16 cellular contexts compared by ENCODE assay signal in genomic region chr6:19311786-19312185, GRCh38.
A peak's percentile ranks its signal among the peaks of the same experiment; 100 is the strongest.
DNase-seq lines count a peak whose midpoint lies in the region; ATAC-seq and TF ChIP-seq lines count a peak whose summit lies in the region.
"Had no signal": no experiment of that assay in that cellular context is flagged by ENCODE, and none has a peak within 500 bp of the region (broad histone marks: within the 10 kb centered on the region; RNA-seq: fewer than 3 reads in every experiment).

No MANE protein-coding gene starts in this region.

- H3K27me3 ChIP-seq in HUES6 (ENCODE audit: control insufficient read depth, insufficient read depth, low read length), result no peaks in the 10 kb centered on the region
- no peaks in the 10 kb centered on the region for H3K27me3 ChIP-seq in prostate gland (replicated peaks; ENCODE audit: insufficient read depth)
- H3K27me3 ChIP-seq in BE2C, result no peaks in the 10 kb centered on the region
- H3K27me3 ChIP-seq: neutrophil, right atrium auricular region had no signal

- H3K27me3 Mint-ChIP-seq in glutamatergic neuron (ENCODE audit: unreplicated experiment) (peaks cover 3% of the 10 kb centered on the region), osteocyte (ENCODE audit: unreplicated experiment) (no peaks in the 10 kb centered on the region)
- H3K27me3 Mint-ChIP-seq: activated naive CD8-positive, alpha-beta T cell treated with anti-CD3 and anti-CD28 coated beads, Interleukin-2, amount 10 ng/mL, durations not matched to agents 7 days and 5 days; stimulated activated memory B cell treated with anti-CD40 and anti-IgM and Interleukin-4, amounts not matched to agents 10 μg/mL and 1 μg/mL and 100 μg/mL, for 72 hours had no signal

- H3K9me3 ChIP-seq in HUES6 (ENCODE audit: control insufficient read depth, insufficient read depth, low read depth, low read length) (peaks cover 5% of the 10 kb centered on the region; the same call in 1 of the 2 replicates), prostate gland (no peaks in the 10 kb centered on the region), BE2C (no peaks in the 10 kb centered on the region)
- H3K9me3 ChIP-seq: neutrophil, right atrium auricular region, thoracic aorta had no signal

- intact Hi-C loops in prostate gland (cut with DNase I), result no loop called here

- no peak for TF ChIP-seq CTCF in glutamatergic neuron (IDR thresholded peaks at IDR 0.05; ENCODE audit: partially characterized antibody, unreplicated experiment)
- TF ChIP-seq CTCF in osteocyte (IDR thresholded peaks at IDR 0.05), result no peak
- TF ChIP-seq CTCF in prostate gland (IDR thresholded peaks at IDR 0.05), result no peak
- no peak for TF ChIP-seq CTCF in BE2C (IDR thresholded peaks at IDR 0.05; ENCODE audit: low read depth, low read length)

- H3K27ac Mint-ChIP-seq in glutamatergic neuron (ENCODE audit: unreplicated experiment) (peak overlapping the region; percentile 98), osteocyte (ENCODE audit: unreplicated experiment) (peak overlapping the region; percentile 20)
- H3K27ac Mint-ChIP-seq: activated naive CD8-positive, alpha-beta T cell treated with anti-CD3 and anti-CD28 coated beads, Interleukin-2, amount 10 ng/mL, durations not matched to agents 7 days and 5 days; stimulated activated memory B cell treated with anti-CD40 and anti-IgM and Interleukin-4, amounts not matched to agents 10 μg/mL and 1 μg/mL and 100 μg/mL, for 72 hours had no signal

- H3K4me1 Mint-ChIP-seq in glutamatergic neuron (ENCODE audit: low read depth, unreplicated experiment), result peaks cover 9% of the 10 kb centered on the region
- peaks cover 12% of the 10 kb centered on the region for H3K4me1 Mint-ChIP-seq in osteocyte (ENCODE audit: unreplicated experiment)
- H3K4me1 Mint-ChIP-seq: activated naive CD8-positive, alpha-beta T cell treated with anti-CD3 and anti-CD28 coated beads, Interleukin-2, amount 10 ng/mL, durations not matched to agents 7 days and 5 days; stimulated activated memory B cell treated with anti-CD40 and anti-IgM and Interleukin-4, amounts not matched to agents 10 μg/mL and 1 μg/mL and 100 μg/mL, for 72 hours had no signal

- TF ChIP-seq POLR2A in prostate gland (IDR thresholded peaks at IDR 0.05), result no peak

- H3K36me3 ChIP-seq in HUES6 (ENCODE audit: control insufficient read depth, insufficient read depth, low read length), result no peaks in the 10 kb centered on the region; the same call in 1 of the 2 replicates
- H3K36me3 ChIP-seq in prostate gland, result no peaks in the 10 kb centered on the region
- H3K36me3 ChIP-seq in BE2C, result no peaks in the 10 kb centered on the region
- H3K36me3 ChIP-seq: neutrophil, right atrium auricular region, thoracic aorta had no signal

- H3K27ac ChIP-seq in HUES6 (ENCODE audit: low read depth, low read length), result peak overlapping the region; percentile 83
- H3K27ac ChIP-seq in prostate gland, result no peak overlapping the region
- H3K27ac ChIP-seq: neutrophil, right atrium auricular region, RWPE1, thoracic aorta had no signal

- H3K4me1 ChIP-seq in HUES6 (ENCODE audit: control insufficient read depth, insufficient read depth, low read length), result peaks cover 27% of the 10 kb centered on the region
- no peaks in the 10 kb centered on the region for H3K4me1 ChIP-seq in prostate gland (replicated peaks)
- H3K4me1 ChIP-seq in BE2C, result no peaks in the 10 kb centered on the region
- H3K4me1 ChIP-seq: right atrium auricular region had no signal

- peak; percentile 68 for DNase-seq in NCI-H345 (lab: John Stamatoyannopoulos, UW)
- DNase-seq in glutamatergic neuron, result no peak
- DNase-seq in osteocyte (ENCODE audit: extremely low spot score, unreplicated experiment), result no peak
- DNase-seq in prostate gland (ENCODE audit: low spot score), result no peak
- DNase-seq in BE2C, result no peak
- DNase-seq: activated naive CD8-positive, alpha-beta T cell treated with anti-CD3 and anti-CD28 coated beads, Interleukin-2, amount 10 ng/mL, durations not matched to agents 7 days and 5 days; NCI-H1105; NCI-H2227 treated with DMSO at 0.1 percent for 48 hours had no signal

- WGBS in prostate gland, result 71% methylated on average over 3 of the region's 3 CpGs

- H3K9ac ChIP-seq in HUES6 (ENCODE audit: low read length), result peak overlapping the region; percentile 84

- H3K36me3 Mint-ChIP-seq in glutamatergic neuron (ENCODE audit: unreplicated experiment), result no peaks in the 10 kb centered on the region
- H3K36me3 Mint-ChIP-seq in osteocyte (ENCODE audit: unreplicated experiment), result no peaks in the 10 kb centered on the region
- H3K36me3 Mint-ChIP-seq: activated naive CD8-positive, alpha-beta T cell treated with anti-CD3 and anti-CD28 coated beads, Interleukin-2, amount 10 ng/mL, durations not matched to agents 7 days and 5 days; stimulated activated memory B cell treated with anti-CD40 and anti-IgM and Interleukin-4, amounts not matched to agents 10 μg/mL and 1 μg/mL and 100 μg/mL, for 72 hours had no signal

- no peak for ATAC-seq in HG03565 (IDR thresholded peaks at IDR 0.05; ENCODE audit: unreplicated experiment)
- ATAC-seq: left lobe of liver; stimulated activated memory B cell treated with anti-CD40 and anti-IgM and Interleukin-4, amounts not matched to agents 10 μg/mL and 1 μg/mL and 100 μg/mL, for 72 hours had no signal

- peak overlapping the region; percentile 38 for H3K4me3 ChIP-seq in HUES6 (ENCODE audit: low read depth, low read length)
- H3K4me3 ChIP-seq in prostate gland, result no peak overlapping the region
- H3K4me3 ChIP-seq in BE2C (ENCODE audit: low read depth, low read length), result no peak overlapping the region
- H3K4me3 ChIP-seq: right atrium auricular region, thoracic aorta had no signal

- H3K9me3 Mint-ChIP-seq in glutamatergic neuron (ENCODE audit: unreplicated experiment), result peaks cover 4% of the 10 kb centered on the region
- no peaks in the 10 kb centered on the region for H3K9me3 Mint-ChIP-seq in osteocyte (ENCODE audit: unreplicated experiment)

- peak overlapping the region; percentile 80 for H3K4me3 Mint-ChIP-seq in glutamatergic neuron (ENCODE audit: unreplicated experiment)
- no peak overlapping the region for H3K4me3 Mint-ChIP-seq in osteocyte (ENCODE audit: unreplicated experiment)
- H3K4me3 Mint-ChIP-seq: activated naive CD8-positive, alpha-beta T cell treated with anti-CD3 and anti-CD28 coated beads, Interleukin-2, amount 10 ng/mL, durations not matched to agents 7 days and 5 days; stimulated activated memory B cell treated with anti-CD40 and anti-IgM and Interleukin-4, amounts not matched to agents 10 μg/mL and 1 μg/mL and 100 μg/mL, for 72 hours had no signal
